In the genomic region with DNA sequence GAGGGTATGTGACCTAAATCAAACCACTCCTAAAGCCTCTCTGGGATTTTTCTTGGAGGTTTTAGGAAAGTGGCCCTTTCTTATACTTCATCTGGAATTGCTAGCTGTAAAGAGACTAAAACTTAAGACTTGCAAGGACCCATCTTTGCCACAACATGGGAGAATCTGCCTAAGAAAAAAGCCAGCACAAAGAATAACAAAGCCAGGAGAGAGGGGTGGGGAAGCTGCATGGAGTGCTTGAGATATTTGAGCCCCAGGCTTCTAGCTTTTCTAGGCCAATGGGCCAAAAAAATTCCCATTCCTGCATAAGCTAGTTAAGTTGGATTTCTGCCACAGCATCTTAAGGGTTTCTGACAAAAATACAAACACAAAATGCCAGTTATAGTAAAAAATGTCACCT, we compare ENCODE assay signal across 26 cellular contexts. TPM values are rescaled to one million over a fixed set of nuclear protein-coding genes. Genes with fewer than 3 reads are reported as not detected.
"Had no signal": no experiment of that assay in that cellular context is flagged by ENCODE, and none has a peak within 500 bp of the region (broad histone marks: within the 10 kb centered on the region; RNA-seq: fewer than 3 reads in every experiment).

No MANE protein-coding gene starts in this region.

- ATAC-seq: activated T-cell treated with anti-CD3 and anti-CD28 coated beads, Interleukin-2, amount 50 U/mL, for 72 hours; gastrocnemius medialis; natural killer cell treated with Interleukin-12 subunit alpha and Interleukin-12 subunit beta and Interleukin-15 and Interleukin-18, amount 100 ng/mL, for 72 hours; pancreas; psoas muscle; right cardiac atrium; stimulated activated naive CD8-positive, alpha-beta T cell treated with anti-CD3 and anti-CD28 coated beads, Interleukin-15, amount 100 ng/mL, for 72 hours; T-helper 17 cell had no signal

- DNase-seq: activated CD4-positive, alpha-beta memory T cell treated with anti-CD3 and anti-CD28 coated beads, Interleukin-2, amount 10 ng/mL, durations not matched to agents 7 days and 5 days; activated CD4-positive, alpha-beta T cell treated with anti-CD3 and anti-CD28 coated beads for 4 hours; activated CD4-positive, CD25-positive, alpha-beta regulatory T cell; activated effector memory CD4-positive, alpha-beta T cell treated with Interleukin-2 at 50 U/mL for 16 hours; activated naive CD4-positive, alpha-beta T cell treated with anti-CD3 and anti-CD28 coated beads for 36 hours; activated naive CD8-positive, alpha-beta T cell treated with anti-CD3 and anti-CD28 coated beads, Interleukin-2, amount 10 ng/mL, durations not matched to agents 7 days and 5 days; activated T-cell treated with anti-CD3 and anti-CD28 coated beads, Interleukin-2, amount 50 U/mL, for 72 hours; amygdala; cerebellar nuclear complex; esophagus squamous epithelium; gastrocnemius medialis; hypothalamus; left ventricle myocardium inferior; pancreas; psoas muscle; right cardiac atrium; stimulated activated CD4-positive, alpha-beta T cell treated with anti-CD3 and anti-CD28 coated beads, Interleukin-1b, Interleukin-23, amount 100 ng/mL, for 48 hours; stimulated activated naive CD8-positive, alpha-beta T cell treated with anti-CD3 and anti-CD28 coated beads, Interleukin-15, amount 100 ng/mL, for 72 hours; T-helper 17 cell; transverse colon had no signal

- H3K36me3 Mint-ChIP-seq: activated naive CD8-positive, alpha-beta T cell treated with anti-CD3 and anti-CD28 coated beads, Interleukin-2, amount 10 ng/mL, durations not matched to agents 7 days and 5 days; mesothelial cell of epicardium; natural killer cell treated with Interleukin-12 subunit alpha and Interleukin-12 subunit beta and Interleukin-15 and Interleukin-18, amount 100 ng/mL, for 72 hours had no signal

- H3K27ac ChIP-seq: coronary artery, esophagus squamous epithelium, gastrocnemius medialis, left ventricle myocardium inferior, neutrophil, pancreas, psoas muscle, skin epidermis, transverse colon had no signal

- H3K27me3 ChIP-seq: gastrocnemius medialis, pancreas, transverse colon had no signal

- H3K9me3 ChIP-seq: esophagus squamous epithelium, gastrocnemius medialis, left ventricle myocardium inferior, neutrophil, pancreas, transverse colon had no signal

- FAIRE-seq: pancreas, urothelium cell line had no signal

- H3K4me1 ChIP-seq: esophagus squamous epithelium, gastrocnemius medialis, left ventricle myocardium inferior, pancreas, psoas muscle, transverse colon had no signal

- H3K27ac Mint-ChIP-seq: activated CD4-positive, alpha-beta memory T cell treated with anti-CD3 and anti-CD28 coated beads, Interleukin-2, amount 10 ng/mL, durations not matched to agents 7 days and 5 days; activated naive CD4-positive, alpha-beta T cell treated with anti-CD3 and anti-CD28 coated beads for 36 hours; activated naive CD8-positive, alpha-beta T cell treated with anti-CD3 and anti-CD28 coated beads, Interleukin-2, amount 10 ng/mL, durations not matched to agents 7 days and 5 days; activated T-cell treated with anti-CD3 and anti-CD28 coated beads, Interleukin-2, amount 50 U/mL, for 72 hours; mesothelial cell of epicardium; natural killer cell treated with Interleukin-12 subunit alpha and Interleukin-12 subunit beta and Interleukin-15 and Interleukin-18, amount 100 ng/mL, for 72 hours; stimulated activated naive CD8-positive, alpha-beta T cell treated with anti-CD3 and anti-CD28 coated beads, Interleukin-15, amount 100 ng/mL, for 72 hours; T-helper 17 cell had no signal

- H3K4me3 Mint-ChIP-seq: activated CD4-positive, alpha-beta memory T cell treated with anti-CD3 and anti-CD28 coated beads, Interleukin-2, amount 10 ng/mL, durations not matched to agents 7 days and 5 days; activated naive CD4-positive, alpha-beta T cell treated with anti-CD3 and anti-CD28 coated beads for 36 hours; activated naive CD8-positive, alpha-beta T cell treated with anti-CD3 and anti-CD28 coated beads, Interleukin-2, amount 10 ng/mL, durations not matched to agents 7 days and 5 days; activated T-cell treated with anti-CD3 and anti-CD28 coated beads, Interleukin-2, amount 50 U/mL, for 72 hours; mesothelial cell of epicardium; natural killer cell treated with Interleukin-12 subunit alpha and Interleukin-12 subunit beta and Interleukin-15 and Interleukin-18, amount 100 ng/mL, for 72 hours; stimulated activated naive CD8-positive, alpha-beta T cell treated with anti-CD3 and anti-CD28 coated beads, Interleukin-15, amount 100 ng/mL, for 72 hours; T-helper 17 cell had no signal

- H3K4me3 ChIP-seq: coronary artery, esophagus squamous epithelium, gastrocnemius medialis, left ventricle myocardium inferior, pancreas, psoas muscle, skin epidermis, transverse colon had no signal

- H3K36me3 ChIP-seq: esophagus squamous epithelium, gastrocnemius medialis, left ventricle myocardium inferior, neutrophil, pancreas, transverse colon had no signal

- H3K9me3 Mint-ChIP-seq: activated CD4-positive, alpha-beta memory T cell treated with anti-CD3 and anti-CD28 coated beads, Interleukin-2, amount 10 ng/mL, durations not matched to agents 7 days and 5 days; activated naive CD4-positive, alpha-beta T cell treated with anti-CD3 and anti-CD28 coated beads for 36 hours; activated naive CD8-positive, alpha-beta T cell treated with anti-CD3 and anti-CD28 coated beads, Interleukin-2, amount 10 ng/mL, durations not matched to agents 7 days and 5 days; activated T-cell treated with anti-CD3 and anti-CD28 coated beads, Interleukin-2, amount 50 U/mL, for 72 hours; mesothelial cell of epicardium; natural killer cell treated with Interleukin-12 subunit alpha and Interleukin-12 subunit beta and Interleukin-15 and Interleukin-18, amount 100 ng/mL, for 72 hours; stimulated activated naive CD8-positive, alpha-beta T cell treated with anti-CD3 and anti-CD28 coated beads, Interleukin-15, amount 100 ng/mL, for 72 hours had no signal

- H3K4me1 Mint-ChIP-seq: activated CD4-positive, alpha-beta memory T cell treated with anti-CD3 and anti-CD28 coated beads, Interleukin-2, amount 10 ng/mL, durations not matched to agents 7 days and 5 days; activated naive CD8-positive, alpha-beta T cell treated with anti-CD3 and anti-CD28 coated beads, Interleukin-2, amount 10 ng/mL, durations not matched to agents 7 days and 5 days; stimulated activated naive CD8-positive, alpha-beta T cell treated with anti-CD3 and anti-CD28 coated beads, Interleukin-15, amount 100 ng/mL, for 72 hours; T-helper 17 cell had no signal

RNA-seq across cellular contexts. Expression of gene LYPD6, which starts 38.5 kb away (rescaled TPM):
- total RNA-seq: activated CD4-positive, alpha-beta memory T cell treated with anti-CD3 and anti-CD28 coated beads, Interleukin-2, amount 10 ng/mL, durations not matched to agents 7 days and 5 days; activated naive CD4-positive, alpha-beta T cell treated with anti-CD3 and anti-CD28 coated beads for 36 hours; activated naive CD8-positive, alpha-beta T cell treated with anti-CD3 and anti-CD28 coated beads, Interleukin-2, amount 10 ng/mL, durations not matched to agents 7 days and 5 days; activated T-cell treated with anti-CD3 and anti-CD28 coated beads, Interleukin-2, amount 50 U/mL, for 72 hours; natural killer cell treated with Interleukin-12 subunit alpha and Interleukin-12 subunit beta and Interleukin-15 and Interleukin-18, amount 100 ng/mL, for 72 hours; T-helper 17 cell had no signal
